ENCODE assay signal across 30 cellular contexts in the genomic region with DNA sequence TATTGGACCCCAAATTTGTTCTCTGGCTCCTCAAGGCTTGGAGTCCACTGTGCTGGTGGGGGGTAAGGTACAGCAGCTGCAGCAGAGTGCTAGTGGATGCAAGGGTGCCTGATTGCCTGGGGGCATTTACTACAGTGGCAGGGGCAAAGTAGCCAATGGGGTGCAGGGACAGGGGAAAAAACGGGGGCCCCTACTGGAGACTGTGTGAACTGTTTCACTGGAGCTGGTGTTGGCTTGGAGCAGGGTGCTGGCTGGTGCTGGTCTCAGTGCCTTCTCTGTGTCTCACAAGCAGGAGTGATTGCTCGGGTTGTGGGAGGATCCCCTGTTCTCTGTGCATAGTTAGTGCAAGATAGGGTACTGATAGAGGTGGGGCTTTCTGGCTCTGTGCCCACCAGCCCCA.
"Had no signal": no experiment of that assay in that cellular context is flagged by ENCODE, and none has a peak within 500 bp of the region (broad histone marks: within the 10 kb centered on the region; RNA-seq: fewer than 3 reads in every experiment).

No MANE protein-coding gene starts in this region.

- H3K36me3 ChIP-seq: heart left ventricle, left ventricle myocardium inferior, neutrophil, ovary, right lobe of liver, stomach, thyroid gland, upper lobe of left lung, vagina had no signal

- H3K4me3 Mint-ChIP-seq: activated T-helper 1 cell treated with anti-CD3 and anti-CD28 coated beads, Interleukin-12 subunit alpha, Interleukin-12 subunit beta, Interleukin-2, Interleukin-4 antibody, amounts not matched to agents 30 ng/mL and 10 ng/mL and 1 ng/mL, durations not matched to agents 14 hours and 24 hours and 36 hours; naive B cell; nephron progenitor cell; stimulated activated effector memory CD8-positive, alpha-beta T cell treated with anti-CD3 and anti-CD28 coated beads, Interleukin-12 subunit alpha, Interleukin-12 subunit beta, amount 100 ng/mL, for 72 hours had no signal

- H3K9me3 Mint-ChIP-seq: activated T-helper 1 cell treated with anti-CD3 and anti-CD28 coated beads, Interleukin-12 subunit alpha, Interleukin-12 subunit beta, Interleukin-2, Interleukin-4 antibody, amounts not matched to agents 30 ng/mL and 10 ng/mL and 1 ng/mL, durations not matched to agents 14 hours and 24 hours and 36 hours had no signal

- H3K4me1 Mint-ChIP-seq: naive B cell; nephron progenitor cell; stimulated activated effector memory CD8-positive, alpha-beta T cell treated with anti-CD3 and anti-CD28 coated beads, Interleukin-12 subunit alpha, Interleukin-12 subunit beta, amount 100 ng/mL, for 72 hours had no signal

- H3K27ac ChIP-seq: heart left ventricle, left ventricle myocardium inferior, neutrophil, ovary, right lobe of liver, stomach, thyroid gland, upper lobe of left lung, vagina had no signal

- H3K27ac Mint-ChIP-seq: activated T-helper 1 cell treated with anti-CD3 and anti-CD28 coated beads, Interleukin-12 subunit alpha, Interleukin-12 subunit beta, Interleukin-2, Interleukin-4 antibody, amounts not matched to agents 30 ng/mL and 10 ng/mL and 1 ng/mL, durations not matched to agents 14 hours and 24 hours and 36 hours; nephron progenitor cell; progenitor cell of endocrine pancreas; stimulated activated effector memory CD8-positive, alpha-beta T cell treated with anti-CD3 and anti-CD28 coated beads, Interleukin-12 subunit alpha, Interleukin-12 subunit beta, amount 100 ng/mL, for 72 hours had no signal

- H3K27me3 Mint-ChIP-seq: naive B cell, progenitor cell of endocrine pancreas had no signal

- H3K9me3 ChIP-seq: neutrophil, ovary, right lobe of liver, thyroid gland, vagina had no signal

- ATAC-seq: activated CD4-positive, CD25-positive, alpha-beta regulatory T cell treated with anti-CD3 and anti-CD28 coated beads, Interleukin-2, amount 50 U/mL, for 24 hours; esophagus mucosa; heart left ventricle; stimulated activated effector memory CD8-positive, alpha-beta T cell treated with anti-CD3 and anti-CD28 coated beads, Interleukin-12 subunit alpha, Interleukin-12 subunit beta, amount 100 ng/mL, for 72 hours had no signal

- H3K36me3 Mint-ChIP-seq: naive B cell; stimulated activated effector memory CD8-positive, alpha-beta T cell treated with anti-CD3 and anti-CD28 coated beads, Interleukin-12 subunit alpha, Interleukin-12 subunit beta, amount 100 ng/mL, for 72 hours had no signal

- DNase-seq: activated CD4-positive, alpha-beta T cell treated with anti-CD3 and anti-CD28 coated beads for 48 hours; activated CD4-positive, alpha-beta T cell treated with anti-CD3 and anti-CD28 coated beads, Interleukin-2, amount 50 U/mL, for 48 hours; activated CD8-positive, alpha-beta memory T cell treated with anti-CD3 and anti-CD28 coated beads, Interleukin-2, amount 50 U/mL, for 4 hours; activated gamma-delta T cell treated with Interleukin-2 at 50 U/mL for 16 hours; activated naive CD4-positive, alpha-beta T cell treated with anti-CD3 and anti-CD28 coated beads, Interleukin-2, amount 50 U/mL, for 16 hours; activated T-cell treated with anti-CD3 and anti-CD28 coated beads, Interleukin-2, amount 50 U/mL, for 1 hour; amniotic stem cell; caudate nucleus; foreskin fibroblast; heart left ventricle; islet precursor cell; left ventricle myocardium inferior; naive B cell; nephron progenitor cell; ovary; right lobe of liver; stimulated activated CD4-positive, alpha-beta T cell treated with anti-CD3 and anti-CD28 coated beads, Interleukin-12 subunit alpha, Interleukin-12 subunit beta, amount 100 ng/mL, for 4 hours; stimulated activated CD4-positive, alpha-beta T cell treated with anti-CD3 and anti-CD28 coated beads, Interleukin-4, amount 100 ng/mL, for 24 hours; stomach; thyroid gland; upper lobe of left lung had no signal

- FAIRE-seq: astrocyte had no signal

- H3K27me3 ChIP-seq: heart left ventricle, neutrophil, ovary, right lobe of liver, stomach, thyroid gland, upper lobe of left lung, vagina had no signal

- H3K4me3 ChIP-seq: heart left ventricle, left ventricle myocardium inferior, lung, ovary, right lobe of liver, stomach, thyroid gland, upper lobe of left lung, vagina had no signal

- H3K4me1 ChIP-seq: heart left ventricle, left ventricle myocardium inferior, right lobe of liver, stomach, thyroid gland, upper lobe of left lung, vagina had no signal
